In the genomic region with DNA sequence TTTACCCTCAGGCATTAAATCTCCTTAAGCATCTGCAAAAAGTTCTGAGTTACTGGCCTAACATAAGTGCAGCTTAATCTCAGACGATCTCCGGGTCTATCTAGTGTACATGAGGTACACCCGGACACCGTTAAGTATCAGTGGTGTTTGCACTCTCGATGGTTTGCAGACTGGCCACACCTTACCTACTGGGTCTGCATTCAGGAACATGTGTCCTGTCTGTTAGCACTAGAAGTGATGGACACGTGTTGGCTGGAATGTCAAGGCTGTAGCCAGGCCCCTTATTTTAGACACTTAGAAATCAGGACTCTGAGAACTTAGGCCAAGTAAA, we compare ENCODE assay signal across 8 cellular contexts. TPM values are rescaled to one million over a fixed set of nuclear protein-coding genes. Genes with fewer than 3 reads are reported as not detected.
DNase-seq lines count a peak whose midpoint lies in the region; ATAC-seq and TF ChIP-seq lines count a peak whose summit lies in the region.

No MANE protein-coding gene starts in this region.

- intact Hi-C loops in breast epithelium (cut with DNase I; ENCODE audit: low total_unique reads) (no loop called here), right lobe of liver (cut with DNase I) (no loop called here)

- H3K36me3 ChIP-seq in BLaER1 (0 out of 2 replicates have a peak, but pooled peaks cover 5% of the 10 kb centered on the region), breast epithelium (no peaks in the 10 kb centered on the region), right lobe of liver (no peaks in the 10 kb centered on the region), thoracic aorta (no peaks in the 10 kb centered on the region)

- 53% methylated on average over 6 of the region's 6 CpGs for WGBS in right lobe of liver (ENCODE audit: insufficient coverage, low coverage, low lambda C conversion rate, missing lambda C conversion rate)

- H3K27ac ChIP-seq in BLaER1 = peak overlapping the region; percentile 81
- H3K27ac ChIP-seq in breast epithelium = peak overlapping the region; percentile 89 to 96
- H3K27ac ChIP-seq in right lobe of liver = peak overlapping the region; percentile 75 to 91 (median 76)
- H3K27ac ChIP-seq in thoracic aorta = peak overlapping the region; percentile 74 to 85

- H3K9ac ChIP-seq in BLaER1 = peak overlapping the region; percentile 79

- TF ChIP-seq POLR2A in breast epithelium (IDR thresholded peaks at IDR 0.05) (no peak), right lobe of liver (IDR thresholded peaks at IDR 0.05) (no peak)

- peaks cover 13% of the 10 kb centered on the region for H3K4me1 ChIP-seq in BLaER1
- H3K4me1 ChIP-seq in breast epithelium = no peaks in the 10 kb centered on the region
- H3K4me1 ChIP-seq in right lobe of liver = peaks cover 0 to 14% (median 2%) of the 10 kb centered on the region in 4 donors
- peaks cover 13 to 26% of the 10 kb centered on the region in 2 donors for H3K4me1 ChIP-seq in thoracic aorta (ENCODE audit: control insufficient read depth in 1 of 2, low read depth in 2 of 2)

- H3K4me2 ChIP-seq in BLaER1 = peak overlapping the region; percentile 85

- H3K4me3 ChIP-seq in BLaER1 (peak overlapping the region; percentile 78), breast epithelium (peak overlapping the region; percentile 85 to 95 (median 91)), right lobe of liver (peak overlapping the region; percentile 60 to 91 (median 76)), thoracic aorta (peak overlapping the region; percentile 82)

- ATAC-seq in GM21515 (IDR thresholded peaks at IDR 0.05; ENCODE audit: unreplicated experiment) = peak; percentile 6
- peak; percentile 16 to 37 (median 26) for ATAC-seq in right lobe of liver
- no peak for ATAC-seq in thoracic aorta (ENCODE audit: insufficient number of reproducible peaks, low FRiP score, low read depth)

- H3K27me3 ChIP-seq in BLaER1 (peaks cover 8% of the 10 kb centered on the region; the same call in 1 of the 2 replicates), breast epithelium (no peaks in the 10 kb centered on the region), right lobe of liver (no peaks in the 10 kb centered on the region), thoracic aorta (replicated peaks; ENCODE audit: insufficient read depth) (no peaks in the 10 kb centered on the region)

- DNase-seq in NCI-H146 (lab: John Stamatoyannopoulos, UW) (peak; percentile 53), breast epithelium (ENCODE audit: low spot score in 2 of 2) (no peak), right lobe of liver (no peak), thoracic aorta (ENCODE audit: low spot score) (no peak), OCI-M2 (lab: John Stamatoyannopoulos, UW; ENCODE audit: unreplicated experiment) (no peak), activated gamma-delta T cell treated with Interleukin-2 at 50 U/mL for 16 hours (no peak)

- TF ChIP-seq CTCF in breast epithelium (IDR thresholded peaks at IDR 0.05) (no peak), right lobe of liver (IDR thresholded peaks at IDR 0.05) (no peak), thoracic aorta (IDR thresholded peaks at IDR 0.05) (no peak)

- H3K9me3 ChIP-seq in BLaER1 (no peaks in the 10 kb centered on the region), breast epithelium (no peaks in the 10 kb centered on the region), right lobe of liver (no peaks in the 10 kb centered on the region), thoracic aorta (no peaks in the 10 kb centered on the region)

- H4K20me1 ChIP-seq in BLaER1 = no peaks in the 10 kb centered on the region

RNA-seq across cellular contexts. Expression of a gene that starts 0.8 kb away (rescaled TPM):
- total RNA-seq in breast epithelium (10 to 100 TPM; 18.4 to 31.6 (median 26.6) TPM), right lobe of liver (10 to 100 TPM; 22.5 to 46.5 (median 33.5) TPM), thoracic aorta (10 to 100 TPM; 21.3 to 36.2 TPM)
